1 cellular context compared by ENCODE assay signal in genomic region chr3:30319713-30320112, GRCh38.
A peak's percentile ranks its signal among the peaks of the same experiment; 100 is the strongest.
TF ChIP-seq lines count a peak whose summit lies in the region.

No MANE protein-coding gene starts in this region.

TF ChIP-seq in HepG2, 621 proteins besides CTCF, POLR2A, EP300 and RAD21 (continued from another document and continues in another):
- no peak for TF ChIP-seq ZFP91 (CRISPR knock-in tag; IDR thresholded peaks at IDR 0.05; ENCODE audit: borderline replicate concordance)
- TF ChIP-seq ZSCAN30 (CRISPR knock-in tag; IDR thresholded peaks at IDR 0.05): no peak
- TF ChIP-seq ZNF17 (CRISPR knock-in tag; IDR thresholded peaks at IDR 0.05): no peak
- no peak for TF ChIP-seq ZNF276 (CRISPR knock-in tag; IDR thresholded peaks at IDR 0.05; ENCODE audit: low read depth)
- TF ChIP-seq RBFOX2 (IDR thresholded peaks at IDR 0.05; ENCODE audit: low read depth, low read length): no peak
- TF ChIP-seq PCBP1 (IDR thresholded peaks at IDR 0.05; ENCODE audit: borderline replicate concordance, low read depth, low read length): no peak
- TF ChIP-seq ZNF782 (CRISPR knock-in tag; IDR thresholded peaks at IDR 0.05; ENCODE audit: borderline replicate concordance): no peak
- 0 out of 2 replicates have a peak, but pooled peaks have one; percentile 15 for TF ChIP-seq MIXL1 (CRISPR knock-in tag; IDR thresholded peaks at IDR 0.05)
- TF ChIP-seq ZNF652 (CRISPR knock-in tag; IDR thresholded peaks at IDR 0.05; ENCODE audit: borderline replicate concordance, low read depth): no peak; the same call in 1 of the 2 replicates
- 0 out of 2 replicates have a peak, but pooled peaks have one; percentile 28 for TF ChIP-seq SOX5 (CRISPR knock-in tag; IDR thresholded peaks at IDR 0.05; ENCODE audit: borderline replicate concordance)
- peak; percentile 19 for TF ChIP-seq XRCC5 (optimal IDR thresholded peaks at IDR 0.05; ENCODE audit: low read length)
- no peak for TF ChIP-seq ZNF879 (CRISPR knock-in tag; IDR thresholded peaks at IDR 0.05)
- TF ChIP-seq ZFAT (CRISPR knock-in tag; conservative IDR thresholded peaks at IDR 0.05): no peak
- TF ChIP-seq ZNF30 (CRISPR knock-in tag; IDR thresholded peaks at IDR 0.05): no peak
- no peak for TF ChIP-seq ZNF737 (CRISPR knock-in tag; IDR thresholded peaks at IDR 0.05; ENCODE audit: borderline replicate concordance)
- TF ChIP-seq ZNF784 (CRISPR knock-in tag; IDR thresholded peaks at IDR 0.05; ENCODE audit: borderline replicate concordance): 0 out of 2 replicates have a peak, but pooled peaks have one; percentile 39
- TF ChIP-seq KAT2B (IDR thresholded peaks at IDR 0.05; ENCODE audit: borderline replicate concordance, low read depth, low read length): no peak
- no peak for TF ChIP-seq PLSCR1 (CRISPR knock-in tag; IDR thresholded peaks at IDR 0.05; ENCODE audit: borderline replicate concordance)
- TF ChIP-seq, protein P1, sequence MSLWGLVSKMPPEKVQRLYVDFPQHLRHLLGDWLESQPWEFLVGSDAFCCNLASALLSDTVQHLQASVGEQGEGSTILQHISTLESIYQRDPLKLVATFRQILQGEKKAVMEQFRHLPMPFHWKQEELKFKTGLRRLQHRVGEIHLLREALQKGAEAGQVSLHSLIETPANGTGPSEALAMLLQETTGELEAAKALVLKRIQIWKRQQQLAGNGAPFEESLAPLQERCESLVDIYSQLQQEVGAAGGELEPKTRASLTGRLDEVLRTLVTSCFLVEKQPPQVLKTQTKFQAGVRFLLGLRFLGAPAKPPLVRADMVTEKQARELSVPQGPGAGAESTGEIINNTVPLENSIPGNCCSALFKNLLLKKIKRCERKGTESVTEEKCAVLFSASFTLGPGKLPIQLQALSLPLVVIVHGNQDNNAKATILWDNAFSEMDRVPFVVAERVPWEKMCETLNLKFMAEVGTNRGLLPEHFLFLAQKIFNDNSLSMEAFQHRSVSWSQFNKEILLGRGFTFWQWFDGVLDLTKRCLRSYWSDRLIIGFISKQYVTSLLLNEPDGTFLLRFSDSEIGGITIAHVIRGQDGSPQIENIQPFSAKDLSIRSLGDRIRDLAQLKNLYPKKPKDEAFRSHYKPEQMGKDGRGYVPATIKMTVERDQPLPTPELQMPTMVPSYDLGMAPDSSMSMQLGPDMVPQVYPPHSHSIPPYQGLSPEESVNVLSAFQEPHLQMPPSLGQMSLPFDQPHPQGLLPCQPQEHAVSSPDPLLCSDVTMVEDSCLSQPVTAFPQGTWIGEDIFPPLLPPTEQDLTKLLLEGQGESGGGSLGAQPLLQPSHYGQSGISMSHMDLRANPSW (CRISPR knock-in tag; IDR thresholded peaks at IDR 0.05; ENCODE audit: borderline replicate concordance): no peak
- TF ChIP-seq, protein P2, sequence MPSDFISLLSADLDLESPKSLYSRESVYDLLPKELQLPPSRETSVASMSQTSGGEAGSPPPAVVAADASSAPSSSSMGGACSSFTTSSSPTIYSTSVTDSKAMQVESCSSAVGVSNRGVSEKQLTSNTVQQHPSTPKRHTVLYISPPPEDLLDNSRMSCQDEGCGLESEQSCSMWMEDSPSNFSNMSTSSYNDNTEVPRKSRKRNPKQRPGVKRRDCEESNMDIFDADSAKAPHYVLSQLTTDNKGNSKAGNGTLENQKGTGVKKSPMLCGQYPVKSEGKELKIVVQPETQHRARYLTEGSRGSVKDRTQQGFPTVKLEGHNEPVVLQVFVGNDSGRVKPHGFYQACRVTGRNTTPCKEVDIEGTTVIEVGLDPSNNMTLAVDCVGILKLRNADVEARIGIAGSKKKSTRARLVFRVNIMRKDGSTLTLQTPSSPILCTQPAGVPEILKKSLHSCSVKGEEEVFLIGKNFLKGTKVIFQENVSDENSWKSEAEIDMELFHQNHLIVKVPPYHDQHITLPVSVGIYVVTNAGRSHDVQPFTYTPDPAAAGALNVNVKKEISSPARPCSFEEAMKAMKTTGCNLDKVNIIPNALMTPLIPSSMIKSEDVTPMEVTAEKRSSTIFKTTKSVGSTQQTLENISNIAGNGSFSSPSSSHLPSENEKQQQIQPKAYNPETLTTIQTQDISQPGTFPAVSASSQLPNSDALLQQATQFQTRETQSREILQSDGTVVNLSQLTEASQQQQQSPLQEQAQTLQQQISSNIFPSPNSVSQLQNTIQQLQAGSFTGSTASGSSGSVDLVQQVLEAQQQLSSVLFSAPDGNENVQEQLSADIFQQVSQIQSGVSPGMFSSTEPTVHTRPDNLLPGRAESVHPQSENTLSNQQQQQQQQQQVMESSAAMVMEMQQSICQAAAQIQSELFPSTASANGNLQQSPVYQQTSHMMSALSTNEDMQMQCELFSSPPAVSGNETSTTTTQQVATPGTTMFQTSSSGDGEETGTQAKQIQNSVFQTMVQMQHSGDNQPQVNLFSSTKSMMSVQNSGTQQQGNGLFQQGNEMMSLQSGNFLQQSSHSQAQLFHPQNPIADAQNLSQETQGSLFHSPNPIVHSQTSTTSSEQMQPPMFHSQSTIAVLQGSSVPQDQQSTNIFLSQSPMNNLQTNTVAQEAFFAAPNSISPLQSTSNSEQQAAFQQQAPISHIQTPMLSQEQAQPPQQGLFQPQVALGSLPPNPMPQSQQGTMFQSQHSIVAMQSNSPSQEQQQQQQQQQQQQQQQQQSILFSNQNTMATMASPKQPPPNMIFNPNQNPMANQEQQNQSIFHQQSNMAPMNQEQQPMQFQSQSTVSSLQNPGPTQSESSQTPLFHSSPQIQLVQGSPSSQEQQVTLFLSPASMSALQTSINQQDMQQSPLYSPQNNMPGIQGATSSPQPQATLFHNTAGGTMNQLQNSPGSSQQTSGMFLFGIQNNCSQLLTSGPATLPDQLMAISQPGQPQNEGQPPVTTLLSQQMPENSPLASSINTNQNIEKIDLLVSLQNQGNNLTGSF (CRISPR knock-in tag; IDR thresholded peaks at IDR 0.05): no peak
- no peak; the same call in 1 of the 2 replicates for TF ChIP-seq ZSCAN5A (CRISPR knock-in tag; IDR thresholded peaks at IDR 0.05; ENCODE audit: borderline replicate concordance)
- TF ChIP-seq FOXO1 (CRISPR knock-in tag; IDR thresholded peaks at IDR 0.05): 0 out of 2 replicates have a peak, but pooled peaks have one; percentile 31
- no peak for TF ChIP-seq GABPA (IDR thresholded peaks at IDR 0.05; ENCODE audit: low read depth, low read length)
- no peak for TF ChIP-seq GABPA (CRISPR knock-in tag; IDR thresholded peaks at IDR 0.05; ENCODE audit: low read depth)
- TF ChIP-seq MNT (IDR thresholded peaks at IDR 0.05): no peak
- TF ChIP-seq RFXANK (CRISPR knock-in tag; IDR thresholded peaks at IDR 0.05): 0 out of 2 replicates have a peak, but pooled peaks have one; percentile 51
- TF ChIP-seq ATM (IDR thresholded peaks at IDR 0.05; ENCODE audit: borderline replicate concordance): no peak
- TF ChIP-seq SAFB2 (CRISPR knock-in tag; IDR thresholded peaks at IDR 0.05; ENCODE audit: borderline replicate concordance, low read depth): no peak
- TF ChIP-seq PAX8 (CRISPR knock-in tag; IDR thresholded peaks at IDR 0.05; ENCODE audit: borderline replicate concordance): no peak
- TF ChIP-seq, protein P3, sequence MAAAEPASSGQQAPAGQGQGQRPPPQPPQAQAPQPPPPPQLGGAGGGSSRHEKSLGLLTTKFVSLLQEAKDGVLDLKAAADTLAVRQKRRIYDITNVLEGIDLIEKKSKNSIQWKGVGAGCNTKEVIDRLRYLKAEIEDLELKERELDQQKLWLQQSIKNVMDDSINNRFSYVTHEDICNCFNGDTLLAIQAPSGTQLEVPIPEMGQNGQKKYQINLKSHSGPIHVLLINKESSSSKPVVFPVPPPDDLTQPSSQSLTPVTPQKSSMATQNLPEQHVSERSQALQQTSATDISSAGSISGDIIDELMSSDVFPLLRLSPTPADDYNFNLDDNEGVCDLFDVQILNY (CRISPR knock-in tag; conservative IDR thresholded peaks at IDR 0.05): no peak
- no peak for TF ChIP-seq ISL2 (CRISPR knock-in tag; IDR thresholded peaks at IDR 0.05)
- TF ChIP-seq ZFP36L2 (CRISPR knock-in tag; IDR thresholded peaks at IDR 0.05): no peak
- TF ChIP-seq ESRRA (CRISPR knock-in tag; IDR thresholded peaks at IDR 0.05; ENCODE audit: low read depth): no peak
- TF ChIP-seq NFATC3 (CRISPR knock-in tag; IDR thresholded peaks at IDR 0.05): no peak
- TF ChIP-seq, protein P4, sequence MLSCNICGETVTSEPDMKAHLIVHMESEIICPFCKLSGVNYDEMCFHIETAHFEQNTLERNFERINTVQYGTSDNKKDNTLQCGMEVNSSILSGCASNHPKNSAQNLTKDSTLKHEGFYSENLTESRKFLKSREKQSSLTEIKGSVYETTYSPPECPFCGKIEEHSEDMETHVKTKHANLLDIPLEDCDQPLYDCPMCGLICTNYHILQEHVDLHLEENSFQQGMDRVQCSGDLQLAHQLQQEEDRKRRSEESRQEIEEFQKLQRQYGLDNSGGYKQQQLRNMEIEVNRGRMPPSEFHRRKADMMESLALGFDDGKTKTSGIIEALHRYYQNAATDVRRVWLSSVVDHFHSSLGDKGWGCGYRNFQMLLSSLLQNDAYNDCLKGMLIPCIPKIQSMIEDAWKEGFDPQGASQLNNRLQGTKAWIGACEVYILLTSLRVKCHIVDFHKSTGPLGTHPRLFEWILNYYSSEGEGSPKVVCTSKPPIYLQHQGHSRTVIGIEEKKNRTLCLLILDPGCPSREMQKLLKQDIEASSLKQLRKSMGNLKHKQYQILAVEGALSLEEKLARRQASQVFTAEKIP (CRISPR knock-in tag; IDR thresholded peaks at IDR 0.05; ENCODE audit: borderline replicate concordance): no peak
- TF ChIP-seq ZFP36L1 (CRISPR knock-in tag; IDR thresholded peaks at IDR 0.05): no peak
- TF ChIP-seq ZNF343 (CRISPR knock-in tag; IDR thresholded peaks at IDR 0.05): no peak
- TF ChIP-seq SMAD3 (CRISPR knock-in tag; IDR thresholded peaks at IDR 0.05): peak; percentile 73
- TF ChIP-seq ZIK1 (CRISPR knock-in tag; IDR thresholded peaks at IDR 0.05; ENCODE audit: borderline replicate concordance, low read depth): no peak
- TF ChIP-seq ZNF781 (CRISPR knock-in tag; IDR thresholded peaks at IDR 0.05; ENCODE audit: borderline replicate concordance, not compliant biosample characterization): no peak
- no peak for TF ChIP-seq ZC3H4 (CRISPR knock-in tag; IDR thresholded peaks at IDR 0.05; ENCODE audit: borderline replicate concordance)
